Comparison of ENCODE assay signal across 1 cellular context in the genomic region with DNA sequence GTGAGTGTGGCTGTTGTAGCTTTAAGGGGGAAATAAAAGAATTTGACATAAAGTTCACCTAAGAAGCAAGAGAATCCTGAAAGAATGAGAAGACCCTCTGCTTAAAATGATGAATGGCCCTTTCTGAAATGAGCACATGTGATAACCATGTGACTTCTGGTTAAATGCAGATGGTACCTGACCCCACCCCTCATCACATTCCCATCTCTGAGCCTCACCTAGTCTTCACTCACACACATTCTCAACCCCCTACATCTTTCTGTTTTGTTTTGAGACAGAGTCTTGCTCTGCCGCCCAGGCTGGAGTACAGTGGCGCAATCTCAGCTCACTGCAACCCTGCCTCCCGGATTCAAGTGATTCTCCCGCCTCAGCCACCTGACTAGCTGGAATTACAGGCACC.
TF ChIP-seq lines count a peak whose summit lies in the region.

No MANE protein-coding gene starts in this region.

TF ChIP-seq in GM12878, 131 proteins besides CTCF, POLR2A, EP300 and RAD21:
- TF ChIP-seq KLF5 (IDR thresholded peaks at IDR 0.05; ENCODE audit: partially characterized antibody) = no peak
- TF ChIP-seq, protein P1, sequence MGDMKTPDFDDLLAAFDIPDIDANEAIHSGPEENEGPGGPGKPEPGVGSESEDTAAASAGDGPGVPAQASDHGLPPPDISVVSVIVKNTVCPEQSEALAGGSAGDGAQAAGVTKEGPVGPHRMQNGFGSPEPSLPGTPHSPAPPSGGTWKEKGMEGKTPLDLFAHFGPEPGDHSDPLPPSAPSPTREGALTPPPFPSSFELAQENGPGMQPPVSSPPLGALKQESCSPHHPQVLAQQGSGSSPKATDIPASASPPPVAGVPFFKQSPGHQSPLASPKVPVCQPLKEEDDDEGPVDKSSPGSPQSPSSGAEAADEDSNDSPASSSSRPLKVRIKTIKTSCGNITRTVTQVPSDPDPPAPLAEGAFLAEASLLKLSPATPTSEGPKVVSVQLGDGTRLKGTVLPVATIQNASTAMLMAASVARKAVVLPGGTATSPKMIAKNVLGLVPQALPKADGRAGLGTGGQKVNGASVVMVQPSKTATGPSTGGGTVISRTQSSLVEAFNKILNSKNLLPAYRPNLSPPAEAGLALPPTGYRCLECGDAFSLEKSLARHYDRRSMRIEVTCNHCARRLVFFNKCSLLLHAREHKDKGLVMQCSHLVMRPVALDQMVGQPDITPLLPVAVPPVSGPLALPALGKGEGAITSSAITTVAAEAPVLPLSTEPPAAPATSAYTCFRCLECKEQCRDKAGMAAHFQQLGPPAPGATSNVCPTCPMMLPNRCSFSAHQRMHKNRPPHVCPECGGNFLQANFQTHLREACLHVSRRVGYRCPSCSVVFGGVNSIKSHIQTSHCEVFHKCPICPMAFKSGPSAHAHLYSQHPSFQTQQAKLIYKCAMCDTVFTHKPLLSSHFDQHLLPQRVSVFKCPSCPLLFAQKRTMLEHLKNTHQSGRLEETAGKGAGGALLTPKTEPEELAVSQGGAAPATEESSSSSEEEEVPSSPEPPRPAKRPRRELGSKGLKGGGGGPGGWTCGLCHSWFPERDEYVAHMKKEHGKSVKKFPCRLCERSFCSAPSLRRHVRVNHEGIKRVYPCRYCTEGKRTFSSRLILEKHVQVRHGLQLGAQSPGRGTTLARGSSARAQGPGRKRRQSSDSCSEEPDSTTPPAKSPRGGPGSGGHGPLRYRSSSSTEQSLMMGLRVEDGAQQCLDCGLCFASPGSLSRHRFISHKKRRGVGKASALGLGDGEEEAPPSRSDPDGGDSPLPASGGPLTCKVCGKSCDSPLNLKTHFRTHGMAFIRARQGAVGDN (IDR thresholded peaks at IDR 0.05) = no peak
- no peak for TF ChIP-seq NR2C2 (IDR thresholded peaks at IDR 0.05; ENCODE audit: borderline replicate concordance, control insufficient read depth, insufficient read length, low read depth)
- no peak for TF ChIP-seq MTA2 (IDR thresholded peaks at IDR 0.05; ENCODE audit: low read depth)
- no peak for TF ChIP-seq SPI1 (IDR thresholded peaks at IDR 0.05; ENCODE audit: borderline replicate concordance, insufficient read depth, low read depth, low read length)
- TF ChIP-seq IRF4 (IDR thresholded peaks at IDR 0.05; ENCODE audit: low read depth, low read length) = no peak
- no peak for TF ChIP-seq RAD51 (IDR thresholded peaks at IDR 0.05)
- no peak for TF ChIP-seq BCL11A (IDR thresholded peaks at IDR 0.05; ENCODE audit: low read depth, low read length)
- TF ChIP-seq DPF2 (IDR thresholded peaks at IDR 0.05) = no peak
- TF ChIP-seq, protein P2, sequence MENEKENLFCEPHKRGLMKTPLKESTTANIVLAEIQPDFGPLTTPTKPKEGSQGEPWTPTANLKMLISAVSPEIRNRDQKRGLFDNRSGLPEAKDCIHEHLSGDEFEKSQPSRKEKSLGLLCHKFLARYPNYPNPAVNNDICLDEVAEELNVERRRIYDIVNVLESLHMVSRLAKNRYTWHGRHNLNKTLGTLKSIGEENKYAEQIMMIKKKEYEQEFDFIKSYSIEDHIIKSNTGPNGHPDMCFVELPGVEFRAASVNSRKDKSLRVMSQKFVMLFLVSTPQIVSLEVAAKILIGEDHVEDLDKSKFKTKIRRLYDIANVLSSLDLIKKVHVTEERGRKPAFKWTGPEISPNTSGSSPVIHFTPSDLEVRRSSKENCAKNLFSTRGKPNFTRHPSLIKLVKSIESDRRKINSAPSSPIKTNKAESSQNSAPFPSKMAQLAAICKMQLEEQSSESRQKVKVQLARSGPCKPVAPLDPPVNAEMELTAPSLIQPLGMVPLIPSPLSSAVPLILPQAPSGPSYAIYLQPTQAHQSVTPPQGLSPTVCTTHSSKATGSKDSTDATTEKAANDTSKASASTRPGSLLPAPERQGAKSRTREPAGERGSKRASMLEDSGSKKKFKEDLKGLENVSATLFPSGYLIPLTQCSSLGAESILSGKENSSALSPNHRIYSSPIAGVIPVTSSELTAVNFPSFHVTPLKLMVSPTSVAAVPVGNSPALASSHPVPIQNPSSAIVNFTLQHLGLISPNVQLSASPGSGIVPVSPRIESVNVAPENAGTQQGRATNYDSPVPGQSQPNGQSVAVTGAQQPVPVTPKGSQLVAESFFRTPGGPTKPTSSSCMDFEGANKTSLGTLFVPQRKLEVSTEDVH (IDR thresholded peaks at IDR 0.05; ENCODE audit: low read depth, partially characterized antibody) = no peak
- no peak for TF ChIP-seq PML (IDR thresholded peaks at IDR 0.05; ENCODE audit: low read length)
- TF ChIP-seq YBX1 (IDR thresholded peaks at IDR 0.05) = no peak
TF ChIP-seq in GM12878: peak in this region for 0.
